1 cellular context compared by ENCODE assay signal in the genomic region with DNA sequence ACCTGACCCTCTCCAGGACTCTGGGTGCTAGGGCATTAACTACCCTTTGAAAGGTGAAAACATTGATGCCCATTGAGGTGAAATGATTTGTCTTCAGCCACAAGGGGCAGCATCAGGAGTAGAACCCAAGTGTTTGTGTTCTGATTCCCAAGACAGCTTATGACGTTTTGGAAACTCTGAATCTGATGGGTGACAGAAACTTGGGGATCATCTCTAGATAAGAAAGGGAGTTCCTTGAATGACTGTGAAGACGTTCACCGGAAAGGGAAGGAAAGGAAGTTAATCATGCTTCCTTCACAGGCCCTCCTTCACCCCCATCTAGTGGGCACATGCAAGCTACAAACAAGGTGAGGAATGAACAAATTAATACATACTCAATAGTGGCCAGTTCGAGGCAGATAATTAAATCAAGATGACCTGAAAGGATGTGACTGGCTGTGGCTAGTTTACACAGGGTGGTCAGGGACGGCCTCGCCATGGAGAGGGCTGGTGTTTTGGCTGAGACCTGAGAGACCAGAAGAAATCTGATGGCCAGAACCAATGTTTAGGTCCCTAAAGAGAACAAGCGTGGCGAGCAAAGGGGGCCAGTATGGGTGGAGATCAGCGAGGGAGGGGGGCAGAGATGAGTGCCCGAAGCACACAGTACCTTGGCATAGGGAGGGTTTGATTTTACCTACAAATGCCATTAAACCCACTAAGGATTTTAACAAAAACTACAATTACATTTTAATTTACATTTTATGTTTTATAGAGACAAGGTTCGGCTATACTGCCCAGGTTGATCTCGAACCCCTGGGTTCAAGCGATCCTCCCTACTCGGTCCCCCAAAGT.
TF ChIP-seq lines count a peak whose summit lies in the region.

No MANE protein-coding gene starts in this region.

TF ChIP-seq in A549, 52 proteins besides CTCF, POLR2A, EP300 and RAD21 (continued from another document):
- TF ChIP-seq SMC3 (IDR thresholded peaks at IDR 0.05) (peak; percentile 46; the same call in 2 of the 3 replicates), GATA3 (IDR thresholded peaks at IDR 0.05; ENCODE audit: borderline replicate concordance) (peak; percentile 34; the same call in 1 of the 2 replicates), RARB (CRISPR knock-in tag; IDR thresholded peaks at IDR 0.05) (peak; percentile 20; the same call in 1 of the 2 replicates)
TF ChIP-seq in A549: peak in this region for 9.
